ENCODE assay signal across 13 cellular contexts in genomic region chr1:84687703-84688460, GRCh38. TPM values are rescaled to one million over a fixed set of nuclear protein-coding genes. Genes with fewer than 3 reads are reported as not detected.
A peak's percentile ranks its signal among the peaks of the same experiment; 100 is the strongest.
DNase-seq lines count a peak whose midpoint lies in the region; ATAC-seq and TF ChIP-seq lines count a peak whose summit lies in the region.
"Had no signal": no experiment of that assay in that cellular context is flagged by ENCODE, and none has a peak within 500 bp of the region (broad histone marks: within the 10 kb centered on the region; RNA-seq: fewer than 3 reads in every experiment).

No MANE protein-coding gene starts in this region.

- H3K4me1 Mint-ChIP-seq in activated naive CD8-positive, alpha-beta T cell treated with anti-CD3 and anti-CD28 coated beads, Interleukin-2, amount 10 ng/mL, durations not matched to agents 7 days and 5 days: peaks cover 40% of the 10 kb centered on the region
- peaks cover 36% of the 10 kb centered on the region for H3K4me1 Mint-ChIP-seq in activated naive CD8-positive, alpha-beta T cell treated with anti-CD3 and anti-CD28 coated beads for 36 hours
- H3K4me1 Mint-ChIP-seq in type B pancreatic cell (ENCODE audit: unreplicated experiment) (peaks cover 27% of the 10 kb centered on the region), endothelial cell (ENCODE audit: unreplicated experiment) (peaks cover 13% of the 10 kb centered on the region)

- no peak overlapping the region for H3K27ac Mint-ChIP-seq in activated naive CD8-positive, alpha-beta T cell treated with anti-CD3 and anti-CD28 coated beads, Interleukin-2, amount 10 ng/mL, durations not matched to agents 7 days and 5 days
- no peak overlapping the region for H3K27ac Mint-ChIP-seq in activated naive CD8-positive, alpha-beta T cell treated with anti-CD3 and anti-CD28 coated beads for 36 hours
- H3K27ac Mint-ChIP-seq in type B pancreatic cell (no peak overlapping the region), endothelial cell (ENCODE audit: unreplicated experiment) (no peak overlapping the region)

- peak overlapping the region in 2 of 4 experiments; percentile 62 to 74 for H3K4me3 ChIP-seq in fibroblast of lung (replicated peaks in 1 of 4; ENCODE audit: control extremely low read depth in 1 of 4, insufficient read depth in 1 of 4, low read depth in 3 of 4, low read length in 4 of 4)
- H3K4me3 ChIP-seq: lung had no signal

- H3K27me3 ChIP-seq in fibroblast of lung (ENCODE audit: control insufficient read depth, insufficient read depth, low read length): no peaks in the 10 kb centered on the region
- H3K27me3 ChIP-seq: heart left ventricle, pancreas had no signal

- no peak overlapping the region for H2AFZ ChIP-seq in fibroblast of lung (ENCODE audit: low read length)

- peaks cover 57% of the 10 kb centered on the region for H3K79me2 ChIP-seq in fibroblast of lung (ENCODE audit: control insufficient read depth, insufficient read depth, low read length)

- POLR2A ChIA-PET in activated naive CD8-positive, alpha-beta T cell treated with anti-CD3 and anti-CD28 coated beads, Interleukin-2, amount 10 ng/mL, durations not matched to agents 7 days and 5 days (lab: Charles Lee): interaction anchor here (2.0 kb wide), 1 partner anchor 182 kb away, joined by 5 read pairs; the partner anchor contains the start of genes GNG5 and SPATA1

- no peaks in the 10 kb centered on the region for H3K36me3 ChIP-seq in fibroblast of lung (ENCODE audit: control insufficient read depth, insufficient read depth, low read length)
- H3K36me3 ChIP-seq: heart left ventricle, pancreas had no signal

- H3K9me3 Mint-ChIP-seq in activated naive CD8-positive, alpha-beta T cell treated with anti-CD3 and anti-CD28 coated beads, Interleukin-2, amount 10 ng/mL, durations not matched to agents 7 days and 5 days: no peaks in the 10 kb centered on the region
- no peaks in the 10 kb centered on the region for H3K9me3 Mint-ChIP-seq in activated naive CD8-positive, alpha-beta T cell treated with anti-CD3 and anti-CD28 coated beads for 36 hours
- H3K9me3 Mint-ChIP-seq in type B pancreatic cell (no peaks in the 10 kb centered on the region), endothelial cell (ENCODE audit: unreplicated experiment) (no peaks in the 10 kb centered on the region)

- no peak for ATAC-seq in activated naive CD8-positive, alpha-beta T cell treated with anti-CD3 and anti-CD28 coated beads, Interleukin-2, amount 10 ng/mL, durations not matched to agents 7 days and 5 days (ENCODE audit: low read depth)
- ATAC-seq: heart left ventricle, pancreas had no signal

- no peak overlapping the region for H3K27ac ChIP-seq in fibroblast of lung (ENCODE audit: insufficient read depth, low read length)
- H3K27ac ChIP-seq: pancreas had no signal

- no peaks in the 10 kb centered on the region for H3K27me3 Mint-ChIP-seq in activated naive CD8-positive, alpha-beta T cell treated with anti-CD3 and anti-CD28 coated beads, Interleukin-2, amount 10 ng/mL, durations not matched to agents 7 days and 5 days
- no peaks in the 10 kb centered on the region for H3K27me3 Mint-ChIP-seq in activated naive CD8-positive, alpha-beta T cell treated with anti-CD3 and anti-CD28 coated beads for 36 hours
- no peaks in the 10 kb centered on the region for H3K27me3 Mint-ChIP-seq in type B pancreatic cell
- no peaks in the 10 kb centered on the region for H3K27me3 Mint-ChIP-seq in endothelial cell (ENCODE audit: unreplicated experiment)

- no peak for TF ChIP-seq CTCF in fibroblast of lung (conservative IDR thresholded peaks at IDR 0.05 in 1 of 2, IDR thresholded peaks at IDR 0.05 in 1 of 2; ENCODE audit: low read depth in 1 of 2, low read length in 2 of 2)
- TF ChIP-seq CTCF in type B pancreatic cell (conservative IDR thresholded peaks at IDR 0.05): no peak
- TF ChIP-seq CTCF in endothelial cell (IDR thresholded peaks at IDR 0.05; ENCODE audit: unreplicated experiment): no peak

- H3K4me1 ChIP-seq in fibroblast of lung (ENCODE audit: control insufficient read depth, extremely low read depth, insufficient read depth, low read length): peaks cover 7% of the 10 kb centered on the region

- H3K9me3 ChIP-seq in fibroblast of lung (ENCODE audit: control insufficient read depth, insufficient read depth, low read depth, low read length): no peaks in the 10 kb centered on the region
- H3K9me3 ChIP-seq: heart left ventricle, pancreas had no signal

- in situ Hi-C loops in G401 (cut with HindIII; ENCODE audit: low sequenced_read_pairs): no loop called here

- H3K4me2 ChIP-seq in fibroblast of lung (ENCODE audit: extremely low read depth, insufficient read depth, low read length): peak overlapping the region; percentile 83

- DNase-seq in activated naive CD8-positive, alpha-beta T cell treated with anti-CD3 and anti-CD28 coated beads, Interleukin-2, amount 10 ng/mL, durations not matched to agents 7 days and 5 days: no peak
- no peak for DNase-seq in activated naive CD8-positive, alpha-beta T cell treated with anti-CD3 and anti-CD28 coated beads for 36 hours
- DNase-seq in NCI-H82 treated with DMSO at 0.1 percent for 48 hours (lab: John Stamatoyannopoulos, UW; ENCODE audit: unreplicated experiment) (peak; percentile 35), fibroblast of lung (ENCODE audit: low read depth in 2 of 2) (peak in 1 of 2 donors; percentile 73), type B pancreatic cell (ENCODE audit: extremely low spot score, unreplicated experiment) (no peak), endothelial cell (ENCODE audit: low spot score) (no peak), G401 (ENCODE audit: low spot score) (no peak), posterior vena cava (ENCODE audit: low spot score) (no peak)
- DNase-seq: amygdala; heart left ventricle; pancreas; stimulated activated CD4-positive, alpha-beta T cell treated with anti-CD3 and anti-CD28 coated beads, Interleukin-1b, Interleukin-23, amount 100 ng/mL, for 48 hours had no signal

- peaks cover 7% of the 10 kb centered on the region for H3K36me3 Mint-ChIP-seq in activated naive CD8-positive, alpha-beta T cell treated with anti-CD3 and anti-CD28 coated beads, Interleukin-2, amount 10 ng/mL, durations not matched to agents 7 days and 5 days
- peaks cover 7% of the 10 kb centered on the region for H3K36me3 Mint-ChIP-seq in activated naive CD8-positive, alpha-beta T cell treated with anti-CD3 and anti-CD28 coated beads for 36 hours
- H3K36me3 Mint-ChIP-seq in type B pancreatic cell (peaks cover 6% of the 10 kb centered on the region), endothelial cell (ENCODE audit: low read depth, unreplicated experiment) (no peaks in the 10 kb centered on the region)

- intact Hi-C loops in posterior vena cava (cut with DNase I): no loop called here

- peak overlapping the region; percentile 44 for H3K4me3 Mint-ChIP-seq in activated naive CD8-positive, alpha-beta T cell treated with anti-CD3 and anti-CD28 coated beads, Interleukin-2, amount 10 ng/mL, durations not matched to agents 7 days and 5 days
- no peak overlapping the region for H3K4me3 Mint-ChIP-seq in activated naive CD8-positive, alpha-beta T cell treated with anti-CD3 and anti-CD28 coated beads for 36 hours
- H3K4me3 Mint-ChIP-seq in type B pancreatic cell: peak overlapping the region; percentile 37
- no peak overlapping the region for H3K4me3 Mint-ChIP-seq in endothelial cell (ENCODE audit: unreplicated experiment)

- H4K20me1 ChIP-seq in fibroblast of lung (ENCODE audit: control insufficient read depth, extremely low read depth, insufficient read depth, low read length): no peaks in the 10 kb centered on the region

- no peak overlapping the region for H3K9ac ChIP-seq in fibroblast of lung (ENCODE audit: insufficient read depth, low read length)

RNA-seq across cellular contexts. Expression of gene SSX2IP, which starts 2.4 kb away (rescaled TPM):
- total RNA-seq in activated naive CD8-positive, alpha-beta T cell treated with anti-CD3 and anti-CD28 coated beads, Interleukin-2, amount 10 ng/mL, durations not matched to agents 7 days and 5 days: 10 to 100 TPM; 14.4 to 16.0 TPM
- total RNA-seq in activated naive CD8-positive, alpha-beta T cell treated with anti-CD3 and anti-CD28 coated beads for 36 hours: 10 to 100 TPM; 12.4 to 13.1 TPM
- total RNA-seq in fibroblast of lung: 23.1 and 41.5 TPM in 2 replicates
- 13.8 and 35.8 TPM in 2 replicates for polyA plus RNA-seq in fibroblast of lung
- 14.8 and 42.8 TPM in 2 replicates for polyA plus RNA-seq in fibroblast of lung (2012)
- 1.6 and 3.1 TPM in 2 replicates for polyA minus RNA-seq in fibroblast of lung (ENCODE audit: low replicate concordance)
- total RNA-seq in type B pancreatic cell (ENCODE audit: low replicate concordance): 22.2 and 34.0 TPM in 2 replicates
- total RNA-seq in endothelial cell (ENCODE audit: unreplicated experiment): 7.3 TPM
- total RNA-seq in G401 (2014; rRNA removed; shearing (Covaris generic)): 7.5 and 13.1 TPM in 2 replicates
- 1 to 10 TPM; 4.7 to 8.6 TPM for total RNA-seq in posterior vena cava

Comparison
In these comparisons a context has a peak if more than half of its experiments do, and no peak if none do; other contexts are left out.
1. H3K4me3 Mint-ChIP-seq: peak in activated naive CD8-positive, alpha-beta T cell treated with anti-CD3 and anti-CD28 coated beads, Interleukin-2, amount 10 ng/mL, durations not matched to agents 7 days and 5 days (single experiment) and type B pancreatic cell (single experiment); none in activated naive CD8-positive, alpha-beta T cell treated with anti-CD3 and anti-CD28 coated beads for 36 hours (single experiment) and endothelial cell (single experiment).